In genomic region chr9:5629312-5630037, GRCh38 we compare ENCODE assay signal across 8 cellular contexts. TPM values are rescaled to one million over a fixed set of nuclear protein-coding genes. Genes with fewer than 3 reads are reported as not detected.
DNase-seq lines count a peak whose midpoint lies in the region; ATAC-seq and TF ChIP-seq lines count a peak whose summit lies in the region.

No MANE protein-coding gene starts in this region.

- POLR2A ChIA-PET in Panc1 (lab: Charles Lee) = no interaction called here

- peaks cover under 1% of the 10 kb centered on the region for H3K9me3 Mint-ChIP-seq in activated naive CD4-positive, alpha-beta T cell treated with anti-CD3 and anti-CD28 coated beads, Interleukin-2, amount 50 U/mL, for 24 hours
- H3K9me3 Mint-ChIP-seq in osteocyte (ENCODE audit: unreplicated experiment) = peaks cover under 1% of the 10 kb centered on the region

- H3K4me1 Mint-ChIP-seq in activated naive CD4-positive, alpha-beta T cell treated with anti-CD3 and anti-CD28 coated beads, Interleukin-2, amount 50 U/mL, for 24 hours = peaks cover 74% of the 10 kb centered on the region
- H3K4me1 Mint-ChIP-seq in osteocyte (ENCODE audit: unreplicated experiment) = peaks cover 56% of the 10 kb centered on the region

- H3K27me3 Mint-ChIP-seq in activated naive CD4-positive, alpha-beta T cell treated with anti-CD3 and anti-CD28 coated beads, Interleukin-2, amount 50 U/mL, for 24 hours = no peaks in the 10 kb centered on the region
- no peaks in the 10 kb centered on the region for H3K27me3 Mint-ChIP-seq in osteocyte (ENCODE audit: unreplicated experiment)

- no peaks in the 10 kb centered on the region for H3K27me3 ChIP-seq in Panc1 (ENCODE audit: control insufficient read depth, insufficient read depth, low read length)

- peak overlapping the region; percentile 63 to 65 for H3K4me3 ChIP-seq in Panc1 (ENCODE audit: low read depth in 2 of 2, low read length in 2 of 2)

- peak overlapping the region; percentile 99 for H3K4me3 Mint-ChIP-seq in activated naive CD4-positive, alpha-beta T cell treated with anti-CD3 and anti-CD28 coated beads, Interleukin-2, amount 50 U/mL, for 24 hours
- H3K4me3 Mint-ChIP-seq in osteocyte (ENCODE audit: unreplicated experiment) = peak overlapping the region; percentile 97

- peaks cover 3% of the 10 kb centered on the region; the same call in 1 of the 2 replicates for H3K4me1 ChIP-seq in Panc1 (ENCODE audit: control insufficient read depth, insufficient read depth, low read length)

- TF ChIP-seq CTCF in Panc1 (IDR thresholded peaks at IDR 0.05) (no peak), osteocyte (IDR thresholded peaks at IDR 0.05) (no peak)

- peaks cover 6% of the 10 kb centered on the region for H3K36me3 Mint-ChIP-seq in activated naive CD4-positive, alpha-beta T cell treated with anti-CD3 and anti-CD28 coated beads, Interleukin-2, amount 50 U/mL, for 24 hours
- H3K36me3 Mint-ChIP-seq in osteocyte (ENCODE audit: unreplicated experiment) = no peaks in the 10 kb centered on the region

- in situ Hi-C loops in Panc1 (cut with HindIII; ENCODE audit: low pct_unique_long_range_greater_than_20kb, low sequenced_read_pairs) = no loop called here

- H3K27ac ChIP-seq in Panc1 (ENCODE audit: low read length) = peak overlapping the region; percentile 70

- CTCF ChIA-PET in Panc1 (lab: Charles Lee) = no interaction called here

- ATAC-seq in HG03064 (IDR thresholded peaks at IDR 0.05; ENCODE audit: low read depth, unreplicated experiment) (peak; percentile 9), Panc1 (peak; percentile 59)

- BruUV-seq in Panc1 (replicated peaks; lab: Mats Ljungman, UMichigan) = no TSS peak

- peaks cover 9% of the 10 kb centered on the region; the same call in 1 of the 2 replicates for H3K36me3 ChIP-seq in Panc1 (ENCODE audit: control insufficient read depth, insufficient read depth, low read length)

- intact Hi-C loops in Panc1 (cut with micrococcal nuclease; ENCODE audit: unreplicated experiment) (no loop called here), head of caudate nucleus (cut with DNase I) (loop anchor here (5.0 to 10.0 kb wide), 2 partner anchors 205 to 378 kb away; partner anchors contain the start of gene ERMP1)

- H3K9me3 ChIP-seq in Panc1 (ENCODE audit: control insufficient read depth, insufficient read depth, low read depth, low read length) = no peaks in the 10 kb centered on the region

- peak; percentile 24 for DNase-seq in activated T-cell treated with anti-CD3 and anti-CD28 coated beads for 1 hour (ENCODE audit: low read depth)
- no peak for DNase-seq in activated T-cell treated with anti-CD3 and anti-CD28 coated beads, Interleukin-2, amount 50 U/mL, for 1 hour
- no peak for DNase-seq in Panc1 (ENCODE audit: low read depth, low spot score)
- peak in 39 of 42 donors; percentile 18 to 76 (median 51) for DNase-seq in head of caudate nucleus
- peak; percentile 86 for DNase-seq in osteocyte (ENCODE audit: extremely low spot score, unreplicated experiment)
- no peak for DNase-seq in NCI-H187 treated with DMSO at 0.1 percent for 48 hours (lab: John Stamatoyannopoulos, UW)

- peak overlapping the region; percentile 92 for H3K27ac Mint-ChIP-seq in activated naive CD4-positive, alpha-beta T cell treated with anti-CD3 and anti-CD28 coated beads, Interleukin-2, amount 50 U/mL, for 24 hours
- peak overlapping the region; percentile 97 for H3K27ac Mint-ChIP-seq in osteocyte (ENCODE audit: unreplicated experiment)

RNA-seq across cellular contexts. Expression of gene RIC1, which starts 0.6 kb away (rescaled TPM):
- 7.0 TPM for total RNA-seq in Panc1 (2021; ENCODE audit: unreplicated experiment)
- polyA plus RNA-seq in Panc1 (2012; ENCODE audit: insufficient read length) = 3.2 TPM
- total RNA-seq in osteocyte = 52.4 and 54.7 TPM in 2 replicates

Comparison
In these comparisons a context has a peak if more than half of its experiments do, and no peak if none do; other contexts are left out.
1. DNase-seq: peak in activated T-cell treated with anti-CD3 and anti-CD28 coated beads for 1 hour (single experiment), head of caudate nucleus (39 of 42) and osteocyte (single experiment); none in activated T-cell treated with anti-CD3 and anti-CD28 coated beads, Interleukin-2, amount 50 U/mL, for 1 hour (single experiment), Panc1 (single experiment) and NCI-H187 treated with DMSO at 0.1 percent for 48 hours (single experiment).